10 cellular contexts compared by ENCODE assay signal in the genomic region with DNA sequence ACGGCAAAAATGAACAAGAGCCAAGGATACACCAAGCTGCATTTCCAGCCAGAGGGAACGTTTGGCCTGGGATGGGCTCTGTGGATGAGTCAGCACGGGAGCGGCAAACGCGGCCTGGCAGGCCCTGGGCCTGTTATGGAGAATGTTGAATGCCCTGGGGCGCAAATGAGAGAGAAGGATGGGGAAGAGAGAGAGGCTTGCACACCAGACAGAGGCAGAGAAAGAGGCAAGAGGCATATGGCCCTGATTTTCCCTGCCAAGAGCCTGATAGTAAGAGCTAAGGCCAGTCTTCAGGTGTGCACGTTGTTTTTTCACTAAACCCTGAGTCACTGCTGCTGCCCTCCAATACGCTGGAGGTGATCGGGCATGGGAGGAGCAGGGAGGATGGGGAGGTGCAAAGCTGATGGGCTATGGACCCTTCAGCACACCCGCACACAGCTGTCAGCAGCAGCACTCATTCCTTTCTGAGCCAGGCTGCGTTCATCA.
DNase-seq lines count a peak whose midpoint lies in the region; ATAC-seq and TF ChIP-seq lines count a peak whose summit lies in the region.
"Had no signal": no experiment of that assay in that cellular context is flagged by ENCODE, and none has a peak within 500 bp of the region (broad histone marks: within the 10 kb centered on the region; RNA-seq: fewer than 3 reads in every experiment).

No MANE protein-coding gene starts in this region.

- DNase-seq in GOT3 (lab: John Stamatoyannopoulos, UW) (peak; percentile 31), SJCRH30 (peak; percentile 53 to 64), fibroblast of pulmonary artery (ENCODE audit: low read depth) (peak; percentile 67), amygdala (lab: John Stamatoyannopoulos, UW) (no peak)
- no peak for DNase-seq in activated naive CD4-positive, alpha-beta T cell treated with Interleukin-2 at 50 U/mL for 16 hours
- DNase-seq: activated naive CD4-positive, alpha-beta T cell treated with anti-CD3 and anti-CD28 coated beads, Interleukin-2, amount 10 ng/mL, durations not matched to agents 7 days and 5 days had no signal

- H3K4me1 ChIP-seq in SJCRH30: peaks cover 14% of the 10 kb centered on the region
- H3K4me1 ChIP-seq in skeletal muscle satellite cell (ENCODE audit: control insufficient read depth, insufficient read depth, low read length): peaks cover 32% of the 10 kb centered on the region

- H3K9ac ChIP-seq in skeletal muscle satellite cell (ENCODE audit: low read depth, low read length): peak overlapping the region; percentile 61

- no peak for TF ChIP-seq CTCF in fibroblast of pulmonary artery (IDR thresholded peaks at IDR 0.05; ENCODE audit: low read length, missing control alignments)

- H3K4me3 ChIP-seq in SJCRH30: no peak overlapping the region
- H3K4me3 ChIP-seq in fibroblast of pulmonary artery (replicated peaks; ENCODE audit: low read depth, low read length): no peak overlapping the region
- peak overlapping the region; percentile 7 for H3K4me3 ChIP-seq in skeletal muscle satellite cell (ENCODE audit: low read length)
- H3K4me3 ChIP-seq: SK-N-MC had no signal

- no peak for ATAC-seq in HG03460 (IDR thresholded peaks at IDR 0.05; ENCODE audit: unreplicated experiment)
- ATAC-seq in GM18907 (IDR thresholded peaks at IDR 0.05; ENCODE audit: unreplicated experiment): no peak

- peak overlapping the region; percentile 60 for H3K4me2 ChIP-seq in skeletal muscle satellite cell (ENCODE audit: low read length)

- no peaks in the 10 kb centered on the region for H3K27me3 ChIP-seq in SJCRH30
- H3K27me3 ChIP-seq in skeletal muscle satellite cell (ENCODE audit: control insufficient read depth, insufficient read depth, low read length): peaks cover 3% of the 10 kb centered on the region

- no peak overlapping the region for H3K27ac ChIP-seq in SJCRH30
- H3K27ac ChIP-seq: SK-N-MC had no signal

- no peaks in the 10 kb centered on the region for H3K9me3 ChIP-seq in SJCRH30 (replicated peaks)
- no peaks in the 10 kb centered on the region for H3K9me3 ChIP-seq in skeletal muscle satellite cell (replicated peaks; ENCODE audit: low read length)

- H3K36me3 ChIP-seq in SJCRH30 (no peaks in the 10 kb centered on the region), skeletal muscle satellite cell (ENCODE audit: insufficient read depth, low read length) (no peaks in the 10 kb centered on the region)

Comparison
In these comparisons a context has a peak if more than half of its experiments do, and no peak if none do; other contexts are left out.
1. DNase-seq: peak in GOT3 (single experiment), SJCRH30 (2 of 2) and fibroblast of pulmonary artery (single experiment); none in activated naive CD4-positive, alpha-beta T cell treated with Interleukin-2 at 50 U/mL for 16 hours (single experiment) and amygdala (0 of 56).